26 cellular contexts compared by ENCODE assay signal in genomic region chr12:40171501-40171900, GRCh38. TPM values are rescaled to one million over a fixed set of nuclear protein-coding genes. Genes with fewer than 3 reads are reported as not detected.
A peak's percentile ranks its signal among the peaks of the same experiment; 100 is the strongest.
DNase-seq lines count a peak whose midpoint lies in the region; ATAC-seq and TF ChIP-seq lines count a peak whose summit lies in the region.
"Had no signal": no experiment of that assay in that cellular context is flagged by ENCODE, and none has a peak within 500 bp of the region (broad histone marks: within the 10 kb centered on the region; RNA-seq: fewer than 3 reads in every experiment).

No MANE protein-coding gene starts in this region.

- H3K4me2 ChIP-seq in mammary epithelial cell (ENCODE audit: insufficient read depth, low read depth, low read length) = no peak overlapping the region
- H3K4me2 ChIP-seq: KMS-11 had no signal

- DNase-seq in CD14-positive monocyte (ENCODE audit: low spot score) (no peak), NOMO-1 treated with DMSO at 0.1 percent for 48 hours (lab: John Stamatoyannopoulos, UW; ENCODE audit: unreplicated experiment) (peak; percentile 30), mammary epithelial cell (peak; percentile 44), left lung (no peak), Calu3 (no peak)
- DNase-seq in activated CD4-positive, alpha-beta T cell treated with anti-CD3 and anti-CD28 coated beads, Interleukin-2, amount 10 ng/mL, durations not matched to agents 24 days and 14 days = no peak
- DNase-seq: activated effector memory CD4-positive, alpha-beta T cell treated with anti-CD3 and anti-CD28 coated beads, Interleukin-2, amount 50 U/mL, for 16 hours; body of pancreas; CD4-positive, alpha-beta T cell; DMS 273 treated with DMSO at 0.1 percent for 48 hours; effector CD4-positive, alpha-beta T cell; erythroblast; mucosa of descending colon; NCI-H1092 treated with DMSO at 0.1 percent for 48 hours; NCI-H187 treated with DMSO at 0.1 percent for 48 hours; NCI-H774; nephron progenitor cell; right cardiac atrium; T-helper 1 cell; tibial artery had no signal

- H3K27me3 ChIP-seq in mammary epithelial cell (ENCODE audit: insufficient read depth, low read length) (no peaks in the 10 kb centered on the region), left lung (no peaks in the 10 kb centered on the region)
- H3K27me3 ChIP-seq: body of pancreas, SJSA1, tibial artery had no signal

- H3K36me3 Mint-ChIP-seq in CD14-positive monocyte (peaks cover 0 to 2% of the 10 kb centered on the region in 2 donors), Calu3 (ENCODE audit: insufficient read depth, unreplicated experiment) (no peaks in the 10 kb centered on the region)
- no peaks in the 10 kb centered on the region for H3K36me3 Mint-ChIP-seq in activated CD4-positive, alpha-beta T cell treated with anti-CD3 and anti-CD28 coated beads, Interleukin-2, amount 10 ng/mL, durations not matched to agents 24 days and 14 days (ENCODE audit: low read depth)

- in situ Hi-C loops in mammary epithelial cell (cut with MboI; ENCODE audit: low sequenced_read_pairs in 2 of 2) = no loop called here

- H3K9me3 Mint-ChIP-seq in CD14-positive monocyte (peaks cover 0 to 4% (median 0%) of the 10 kb centered on the region in 7 donors), Calu3 (ENCODE audit: low read depth, unreplicated experiment) (peaks cover 4% of the 10 kb centered on the region)
- peaks cover 5% of the 10 kb centered on the region for H3K9me3 Mint-ChIP-seq in activated CD4-positive, alpha-beta T cell treated with anti-CD3 and anti-CD28 coated beads, Interleukin-2, amount 10 ng/mL, durations not matched to agents 24 days and 14 days
- H3K9me3 Mint-ChIP-seq: CD4-positive, alpha-beta T cell; nephron progenitor cell; stimulated activated naive CD8-positive, alpha-beta T cell treated with anti-CD3 and anti-CD28 coated beads, Interleukin-15, Interleukin-2, amounts not matched to agents 100 ng/mL and 50 ng/mL, for 24 hours had no signal

- no peak overlapping the region for H2AFZ ChIP-seq in mammary epithelial cell (ENCODE audit: low read depth, low read length)
- H2AFZ ChIP-seq: parathyroid adenoma had no signal

- no TSS peak for BruUV-seq in mammary epithelial cell (replicated peaks; lab: Mats Ljungman, UMichigan)
- no TSS peak for BruUV-seq in Calu3 (replicated peaks; lab: Mats Ljungman, UMichigan)

- WGBS in mammary epithelial cell (ENCODE audit: low coverage, missing lambda C conversion rate) = 94% methylated on average over 1 of the region's 1 CpG

- intact Hi-C loops in CD14-positive monocyte (cut with micrococcal nuclease) (no loop called here), mammary epithelial cell (cut with micrococcal nuclease) (no loop called here), left lung (cut with DNase I) (no loop called here), Calu3 (cut with micrococcal nuclease; ENCODE audit: unreplicated experiment) (no loop called here)
- intact Hi-C loops in activated CD4-positive, alpha-beta T cell treated with anti-CD3 and anti-CD28 coated beads, Interleukin-2, amount 10 ng/mL, durations not matched to agents 24 days and 14 days (cut with micrococcal nuclease) = no loop called here

- CTCF ChIA-PET in mammary epithelial cell (lab: Charles Lee; ENCODE audit: low non-redundant PET) (no interaction called here), Calu3 (lab: Charles Lee) (interaction anchor here (0.7 kb wide), 1 partner anchor 33 kb away, joined by 3 read pairs; no protein-coding TSS in a partner anchor)

- H3K4me3 Mint-ChIP-seq in CD14-positive monocyte = peak overlapping the region in 1 of 2 donors; percentile 19
- no peak overlapping the region for H3K4me3 Mint-ChIP-seq in Calu3 (ENCODE audit: low read depth, unreplicated experiment)
- no peak overlapping the region for H3K4me3 Mint-ChIP-seq in activated CD4-positive, alpha-beta T cell treated with anti-CD3 and anti-CD28 coated beads, Interleukin-2, amount 10 ng/mL, durations not matched to agents 24 days and 14 days
- H3K4me3 Mint-ChIP-seq: CD4-positive, alpha-beta T cell; nephron progenitor cell; stimulated activated naive CD8-positive, alpha-beta T cell treated with anti-CD3 and anti-CD28 coated beads, Interleukin-15, Interleukin-2, amounts not matched to agents 100 ng/mL and 50 ng/mL, for 24 hours had no signal

- dilution Hi-C loops in mammary epithelial cell (cut with HindIII; ENCODE audit: low sequenced_read_pairs) = no loop called here

- no peaks in the 10 kb centered on the region for H3K9me3 ChIP-seq in mammary epithelial cell (replicated peaks; ENCODE audit: insufficient read depth, low read length)
- H3K9me3 ChIP-seq in left lung = no peaks in the 10 kb centered on the region
- H3K9me3 ChIP-seq: body of pancreas, mucosa of descending colon, SJSA1, tibial artery had no signal

- H3K27me3 Mint-ChIP-seq in CD14-positive monocyte (ENCODE audit: low read depth in 3 of 3) (no peaks in the 10 kb centered on the region), Calu3 (ENCODE audit: unreplicated experiment) (no peaks in the 10 kb centered on the region)
- H3K27me3 Mint-ChIP-seq in activated CD4-positive, alpha-beta T cell treated with anti-CD3 and anti-CD28 coated beads, Interleukin-2, amount 10 ng/mL, durations not matched to agents 24 days and 14 days = peaks cover 25% of the 10 kb centered on the region

- TF ChIP-seq CTCF in CD14-positive monocyte (IDR thresholded peaks at IDR 0.05) = no peak
- TF ChIP-seq CTCF in mammary epithelial cell (conservative IDR thresholded peaks at IDR 0.05 in 1 of 2, IDR thresholded peaks at IDR 0.05 in 1 of 2; ENCODE audit: extremely low read depth in 1 of 2, insufficient read depth in 1 of 2, low read depth in 1 of 2, low read length in 2 of 2) = no peak
- no peak for TF ChIP-seq CTCF in left lung (IDR thresholded peaks at IDR 0.05)
- TF ChIP-seq CTCF in Calu3 (IDR thresholded peaks at IDR 0.05; ENCODE audit: unreplicated experiment) = no peak

- ATAC-seq in left lung (peak; percentile 48), GM21737 (IDR thresholded peaks at IDR 0.05; ENCODE audit: unreplicated experiment) (no peak), HG03432 (IDR thresholded peaks at IDR 0.05; ENCODE audit: unreplicated experiment) (no peak)
- ATAC-seq: body of pancreas, mucosa of descending colon, right cardiac atrium had no signal

- H3K4me3 ChIP-seq in mammary epithelial cell (replicated peaks in 1 of 3; ENCODE audit: insufficient read depth in 1 of 3, low read depth in 2 of 3, low read length in 3 of 3) (no peak overlapping the region), left lung (no peak overlapping the region)
- H3K4me3 ChIP-seq: body of pancreas, mucosa of descending colon, SJSA1, tibial artery had no signal

- H4K20me1 ChIP-seq in mammary epithelial cell (ENCODE audit: insufficient read depth, low read length) = no peaks in the 10 kb centered on the region

- H3K4me1 Mint-ChIP-seq in CD14-positive monocyte (peaks cover 57% of the 10 kb centered on the region), Calu3 (ENCODE audit: low read depth, unreplicated experiment) (no peaks in the 10 kb centered on the region)
- H3K4me1 Mint-ChIP-seq in activated CD4-positive, alpha-beta T cell treated with anti-CD3 and anti-CD28 coated beads, Interleukin-2, amount 10 ng/mL, durations not matched to agents 24 days and 14 days = peaks cover 21% of the 10 kb centered on the region
- H3K4me1 Mint-ChIP-seq: nephron progenitor cell had no signal

- H3K4me1 ChIP-seq in mammary epithelial cell (ENCODE audit: insufficient read depth, low read length) (no peaks in the 10 kb centered on the region), left lung (peaks cover 0 to 17% of the 10 kb centered on the region in 2 donors)
- H3K4me1 ChIP-seq: body of pancreas, parathyroid adenoma, SJSA1, tibial artery had no signal

- H3K27ac ChIP-seq in mammary epithelial cell (ENCODE audit: insufficient read depth, low read depth, low read length) (no peak overlapping the region), left lung (no peak overlapping the region)
- H3K27ac ChIP-seq: body of pancreas, KMS-11, parathyroid adenoma, SJSA1, tibial artery had no signal

- H3K36me3 ChIP-seq in mammary epithelial cell (ENCODE audit: insufficient read depth, low read length) (no peaks in the 10 kb centered on the region), left lung (no peaks in the 10 kb centered on the region)
- H3K36me3 ChIP-seq: SJSA1, tibial artery had no signal

- H3K79me2 ChIP-seq in mammary epithelial cell (ENCODE audit: insufficient read depth, low read length) = no peaks in the 10 kb centered on the region
- H3K79me2 ChIP-seq: parathyroid adenoma had no signal

- peak overlapping the region in 6 of 7 donors; percentile 62 to 87 (median 76) for H3K27ac Mint-ChIP-seq in CD14-positive monocyte
- no peak overlapping the region for H3K27ac Mint-ChIP-seq in Calu3 (ENCODE audit: unreplicated experiment)
- no peak overlapping the region for H3K27ac Mint-ChIP-seq in activated CD4-positive, alpha-beta T cell treated with anti-CD3 and anti-CD28 coated beads, Interleukin-2, amount 10 ng/mL, durations not matched to agents 24 days and 14 days
- H3K27ac Mint-ChIP-seq: CD4-positive, alpha-beta T cell; nephron progenitor cell; stimulated activated naive CD8-positive, alpha-beta T cell treated with anti-CD3 and anti-CD28 coated beads, Interleukin-15, Interleukin-2, amounts not matched to agents 100 ng/mL and 50 ng/mL, for 24 hours had no signal

- H3K9ac ChIP-seq in mammary epithelial cell (ENCODE audit: insufficient read depth, low read length) = no peak overlapping the region
- H3K9ac ChIP-seq: KMS-11, parathyroid adenoma had no signal

RNA-seq across cellular contexts. Expression of gene LRRK2, which starts 53.3 kb away (rescaled TPM):
- polyA plus RNA-seq in CD14-positive monocyte (10 to 100 TPM; 47.7 to 47.9 TPM), mammary epithelial cell (0.42 TPM)
- total RNA-seq in mammary epithelial cell (1 to 10 TPM in 1 of 2 donors, under 1 TPM in 1; 0.28 to 2.7 TPM), left lung (100 to 1,000 TPM; 351 to 515 TPM), Calu3 (2022) (0.73 and 2.0 TPM in 2 replicates)
- 2.4 TPM for polyA minus RNA-seq in mammary epithelial cell
- total RNA-seq in activated CD4-positive, alpha-beta T cell treated with anti-CD3 and anti-CD28 coated beads, Interleukin-2, amount 10 ng/mL, durations not matched to agents 24 days and 14 days = not detected in 2 replicates

Comparison
In these comparisons a context has a peak if more than half of its experiments do, and no peak if none do; other contexts are left out.
1. DNase-seq: peak in NOMO-1 treated with DMSO at 0.1 percent for 48 hours (single experiment) and mammary epithelial cell (single experiment); none in CD14-positive monocyte (single experiment), left lung (0 of 2), Calu3 (single experiment) and activated CD4-positive, alpha-beta T cell treated with anti-CD3 and anti-CD28 coated beads, Interleukin-2, amount 10 ng/mL, durations not matched to agents 24 days and 14 days (single experiment).
2. H3K27ac Mint-ChIP-seq: peak in CD14-positive monocyte (6 of 7); none in Calu3 (single experiment) and activated CD4-positive, alpha-beta T cell treated with anti-CD3 and anti-CD28 coated beads, Interleukin-2, amount 10 ng/mL, durations not matched to agents 24 days and 14 days (single experiment).
3. RNA of gene LRRK2, which starts 53.3 kb away (total RNA-seq): 351 to 515 TPM in left lung; 0.28 to 2.7 TPM in mammary epithelial cell, 0.73 to 2.0 TPM in Calu3 and not detected in activated CD4-positive, alpha-beta T cell treated with anti-CD3 and anti-CD28 coated beads, Interleukin-2, amount 10 ng/mL, durations not matched to agents 24 days and 14 days; every median in the first group is over 10 times any median in the second.